1 cellular context compared by ENCODE assay signal in genomic region chr15:41603941-41604660, GRCh38.
TF ChIP-seq lines count a peak whose summit lies in the region.

No MANE protein-coding gene starts in this region.

TF ChIP-seq in HEK293, 187 proteins besides CTCF, POLR2A, EP300 and RAD21 (continued from another document and continues in another):
- no peak for TF ChIP-seq ZNF280D (tag by site-specific recombination; IDR thresholded peaks at IDR 0.05)
- TF ChIP-seq ZNF202 (tag by site-specific recombination; IDR thresholded peaks at IDR 0.05; ENCODE audit: borderline replicate concordance): no peak
- TF ChIP-seq TCF7L2 (IDR thresholded peaks at IDR 0.05; ENCODE audit: borderline replicate concordance, low read depth, low read length): no peak
- TF ChIP-seq ZFP69B (tag by site-specific recombination; IDR thresholded peaks at IDR 0.05): no peak
- TF ChIP-seq HIC1 (tag by site-specific recombination; IDR thresholded peaks at IDR 0.05): no peak
- TF ChIP-seq SP3 (tag by site-specific recombination; IDR thresholded peaks at IDR 0.05): peak; percentile 19; the same call in 1 of the 2 replicates
- TF ChIP-seq ZNF521 (tag by site-specific recombination; IDR thresholded peaks at IDR 0.05): no peak
- no peak for TF ChIP-seq ZNF26 (tag by site-specific recombination; IDR thresholded peaks at IDR 0.05)
- no peak for TF ChIP-seq ZNF596 (tag by site-specific recombination; IDR thresholded peaks at IDR 0.05)
- no peak for TF ChIP-seq PRDM4 (tag by site-specific recombination; IDR thresholded peaks at IDR 0.05)
- no peak for TF ChIP-seq ZNF184 (tag by site-specific recombination; IDR thresholded peaks at IDR 0.05)
- TF ChIP-seq MZF1 (tag by site-specific recombination; IDR thresholded peaks at IDR 0.05; ENCODE audit: borderline replicate concordance): no peak
- no peak for TF ChIP-seq RBAK (tag by site-specific recombination; IDR thresholded peaks at IDR 0.05)
- no peak for TF ChIP-seq HOXD13 (CRISPR knock-in tag; IDR thresholded peaks at IDR 0.05; ENCODE audit: borderline replicate concordance)
- no peak for TF ChIP-seq ZNF112 (tag by site-specific recombination; IDR thresholded peaks at IDR 0.05)
- TF ChIP-seq HOXA7 (CRISPR knock-in tag; IDR thresholded peaks at IDR 0.05; ENCODE audit: borderline replicate concordance): no peak
- TF ChIP-seq ZBTB26 (tag by site-specific recombination; optimal IDR thresholded peaks at IDR 0.05): peak; percentile 16
- TF ChIP-seq OSR2 (tag by site-specific recombination; IDR thresholded peaks at IDR 0.05): no peak
- TF ChIP-seq ZNF266 (tag by site-specific recombination; IDR thresholded peaks at IDR 0.05; ENCODE audit: low read depth): no peak
- no peak for TF ChIP-seq MYNN (tag by site-specific recombination; IDR thresholded peaks at IDR 0.05; ENCODE audit: borderline replicate concordance)
- TF ChIP-seq IKZF3 (tag by site-specific recombination; IDR thresholded peaks at IDR 0.05): no peak
- no peak for TF ChIP-seq BCL6B (tag by site-specific recombination; IDR thresholded peaks at IDR 0.05)
- TF ChIP-seq ZBTB7A (tag by site-specific recombination; IDR thresholded peaks at IDR 0.05; ENCODE audit: low read depth): no peak
- no peak for TF ChIP-seq ZNF391 (tag by site-specific recombination; IDR thresholded peaks at IDR 0.05; ENCODE audit: borderline replicate concordance, low read depth)
- no peak for TF ChIP-seq ZNF518A (tag by site-specific recombination; conservative IDR thresholded peaks at IDR 0.05; ENCODE audit: low read depth)
- TF ChIP-seq ZFHX2 (tag by site-specific recombination; conservative IDR thresholded peaks at IDR 0.05): peak; percentile 49; the same call in 1 of the 2 replicates
- no peak for TF ChIP-seq ZNF362 (tag by site-specific recombination; IDR thresholded peaks at IDR 0.05)
- TF ChIP-seq ZNF571 (tag by site-specific recombination; IDR thresholded peaks at IDR 0.05): no peak
- TF ChIP-seq ZNF366 (tag by site-specific recombination; conservative IDR thresholded peaks at IDR 0.05): peak; percentile 53; the same call in 1 of the 2 replicates
- no peak for TF ChIP-seq ZNF785 (tag by site-specific recombination; IDR thresholded peaks at IDR 0.05)
- TF ChIP-seq ZNF311 (tag by site-specific recombination; IDR thresholded peaks at IDR 0.05; ENCODE audit: borderline replicate concordance): no peak
- TF ChIP-seq SP7 (tag by site-specific recombination; IDR thresholded peaks at IDR 0.05): peak; percentile 13; the same call in 1 of the 2 replicates
- no peak for TF ChIP-seq ZNF837 (tag by site-specific recombination; IDR thresholded peaks at IDR 0.05)
- TF ChIP-seq ZBTB6 (tag by site-specific recombination; IDR thresholded peaks at IDR 0.05): no peak
- TF ChIP-seq ZNF580 (tag by site-specific recombination; IDR thresholded peaks at IDR 0.05): no peak
- no peak for TF ChIP-seq ZNF146 (tag by site-specific recombination; IDR thresholded peaks at IDR 0.05)
- TF ChIP-seq ZNF701 (tag by site-specific recombination; IDR thresholded peaks at IDR 0.05): no peak
- TF ChIP-seq GLIS1 (tag by site-specific recombination; IDR thresholded peaks at IDR 0.05): peak; percentile 12; the same call in 1 of the 2 replicates
- no peak for TF ChIP-seq ZNF23 (tag by site-specific recombination; IDR thresholded peaks at IDR 0.05; ENCODE audit: borderline replicate concordance)
